ENCODE assay signal across 20 cellular contexts in genomic region chr5:120509056-120509455, GRCh38. TPM values are rescaled to one million over a fixed set of nuclear protein-coding genes. Genes with fewer than 3 reads are reported as not detected.
DNase-seq lines count a peak whose midpoint lies in the region; ATAC-seq, FAIRE-seq and TF ChIP-seq lines count a peak whose summit lies in the region.
"Had no signal": no experiment of that assay in that cellular context is flagged by ENCODE, and none has a peak within 500 bp of the region (broad histone marks: within the 10 kb centered on the region; RNA-seq: fewer than 3 reads in every experiment).

No MANE protein-coding gene starts in this region.

- FAIRE-seq in pancreas (lab: Jason Lieb, UNC): no peak
- FAIRE-seq: GM12878, GM18507 had no signal

- H3K27me3 ChIP-seq in AG04450 (ENCODE audit: control insufficient read depth, insufficient read depth, low read length) (no peaks in the 10 kb centered on the region), pancreas (no peaks in the 10 kb centered on the region), suprapubic skin (no peaks in the 10 kb centered on the region)
- H3K27me3 ChIP-seq in CD4-positive, alpha-beta T cell (ENCODE audit: control insufficient read depth, insufficient read depth, low read length): no peaks in the 10 kb centered on the region
- H3K27me3 ChIP-seq: MG63 had no signal

- TF ChIP-seq EP300 in suprapubic skin (IDR thresholded peaks at IDR 0.05): no peak

- CTCF ChIA-PET in AG04450 (lab: Charles Lee) (no interaction called here), Calu3 (lab: Charles Lee) (no interaction called here)
- CTCF ChIA-PET in CD4-positive, alpha-beta T cell (lab: Charles Lee): no interaction called here

- H3K4me1 ChIP-seq in pancreas: no peaks in the 10 kb centered on the region
- H3K4me1 ChIP-seq in suprapubic skin: no peaks in the 10 kb centered on the region

- H3K27ac ChIP-seq in AG04450 (ENCODE audit: low read depth, low read length) (no peak overlapping the region), pancreas (no peak overlapping the region), suprapubic skin (no peak overlapping the region)
- no peak overlapping the region for H3K27ac ChIP-seq in CD4-positive, alpha-beta T cell (ENCODE audit: low read depth, low read length)
- H3K27ac ChIP-seq: KMS-11 had no signal

- H3K9me3 Mint-ChIP-seq in CD4-positive, alpha-beta T cell: peaks cover 2% of the 10 kb centered on the region
- H3K9me3 Mint-ChIP-seq in Calu3 (ENCODE audit: low read depth, unreplicated experiment): no peaks in the 10 kb centered on the region

- no TSS peak for BruUV-seq in Calu3 (replicated peaks; lab: Mats Ljungman, UMichigan)

- DNase-seq in AG04450 (ENCODE audit: low read depth, low spot score): peak; percentile 38
- peak; percentile 25 for DNase-seq in EL
- DNase-seq in RPMI7951 (ENCODE audit: low read depth): peak; percentile 32
- peak; percentile 74 for DNase-seq in fibroblast of gingiva (ENCODE audit: low read depth)
- DNase-seq in pancreas: no peak
- DNase-seq in CD4-positive, alpha-beta T cell: no peak
- no peak for DNase-seq in Calu3
- DNase-seq in suprapubic skin (ENCODE audit: low spot score in 2 of 2): no peak
- DNase-seq: DMS 273 treated with DMSO at 0.1 percent for 48 hours, MG63, NCI-H1092 treated with DMSO at 0.1 percent for 48 hours, NCI-H187, NCI-H2171 treated with DMSO at 0.1 percent for 48 hours, NCI-H774, Right ventricle myocardium superior had no signal

- H3K27me3 Mint-ChIP-seq in CD4-positive, alpha-beta T cell: no peaks in the 10 kb centered on the region
- H3K27me3 Mint-ChIP-seq in Calu3 (ENCODE audit: unreplicated experiment): no peaks in the 10 kb centered on the region
- H3K27me3 Mint-ChIP-seq: B cell had no signal

- no peak overlapping the region for H3K4me3 ChIP-seq in AG04450 (ENCODE audit: low read depth, low read length)
- no peak overlapping the region for H3K4me3 ChIP-seq in pancreas
- no peak overlapping the region for H3K4me3 ChIP-seq in suprapubic skin
- H3K4me3 ChIP-seq: GM12878, MG63 had no signal

- POLR2A ChIA-PET in AG04450 (lab: Yijun Ruan, JAX): no interaction called here
- POLR2A ChIA-PET in CD4-positive, alpha-beta T cell (lab: Charles Lee): no interaction called here

- WGBS in pancreas, 2 donors: 67 to 74% methylated on average over 3 of the region's 3 CpGs
- WGBS in suprapubic skin: 61% methylated on average over 3 of the region's 3 CpGs

- no peak overlapping the region for H3K4me3 Mint-ChIP-seq in CD4-positive, alpha-beta T cell
- H3K4me3 Mint-ChIP-seq in Calu3 (ENCODE audit: low read depth, unreplicated experiment): no peak overlapping the region
- H3K4me3 Mint-ChIP-seq: B cell had no signal

- H3K4me1 Mint-ChIP-seq in CD4-positive, alpha-beta T cell (ENCODE audit: low read depth): no peaks in the 10 kb centered on the region
- H3K4me1 Mint-ChIP-seq in Calu3 (ENCODE audit: low read depth, unreplicated experiment): peaks cover 11% of the 10 kb centered on the region
- H3K4me1 Mint-ChIP-seq: B cell had no signal

- no peak overlapping the region for H3K27ac Mint-ChIP-seq in CD4-positive, alpha-beta T cell
- no peak overlapping the region for H3K27ac Mint-ChIP-seq in Calu3 (ENCODE audit: unreplicated experiment)
- H3K27ac Mint-ChIP-seq: B cell had no signal

- no peak for ATAC-seq in pancreas
- ATAC-seq in CD4-positive, alpha-beta T cell (ENCODE audit: poor library complexity): no peak
- ATAC-seq: GM12878, Panc1 had no signal

- H3K36me3 Mint-ChIP-seq in CD4-positive, alpha-beta T cell (ENCODE audit: low read depth): no peaks in the 10 kb centered on the region
- no peaks in the 10 kb centered on the region for H3K36me3 Mint-ChIP-seq in Calu3 (ENCODE audit: insufficient read depth, unreplicated experiment)

- H3K36me3 ChIP-seq in pancreas (no peaks in the 10 kb centered on the region), suprapubic skin (no peaks in the 10 kb centered on the region)
- H3K36me3 ChIP-seq: MG63 had no signal

- TF ChIP-seq CTCF in AG04450 (IDR thresholded peaks at IDR 0.05; ENCODE audit: low read depth, low read length) (no peak), pancreas (IDR thresholded peaks at IDR 0.05) (no peak), Calu3 (IDR thresholded peaks at IDR 0.05; ENCODE audit: unreplicated experiment) (no peak), suprapubic skin (IDR thresholded peaks at IDR 0.05) (no peak)
- no peak for TF ChIP-seq CTCF in CD4-positive, alpha-beta T cell (IDR thresholded peaks at IDR 0.05)

- intact Hi-C loops in pancreas (cut with DNase I): no loop called here
- intact Hi-C loops in CD4-positive, alpha-beta T cell (cut with DNase I, micrococcal nuclease): no loop called here
- intact Hi-C loops in Calu3 (cut with micrococcal nuclease; ENCODE audit: unreplicated experiment): no loop called here

- TF ChIP-seq POLR2A in suprapubic skin (IDR thresholded peaks at IDR 0.05): no peak

- H3K9me3 ChIP-seq in AG04450 (ENCODE audit: control insufficient read depth, insufficient read depth, low read length): no peaks in the 10 kb centered on the region
- H3K9me3 ChIP-seq in pancreas: no peaks in the 10 kb centered on the region
- no peaks in the 10 kb centered on the region for H3K9me3 ChIP-seq in CD4-positive, alpha-beta T cell (ENCODE audit: control insufficient read depth, low read length)
- H3K9me3 ChIP-seq in suprapubic skin: no peaks in the 10 kb centered on the region
- H3K9me3 ChIP-seq: MG63 had no signal

RNA-seq across cellular contexts. Expression of gene PRR16, which starts 45.0 kb away (rescaled TPM):
- polyA plus RNA-seq in AG04450 (2011; rRNA removed) (26.8 and 27.2 TPM in 2 replicates), pancreas (under 1 TPM; 0.61 to 0.75 TPM)
- 16.3 and 17.0 TPM in 2 replicates for polyA minus RNA-seq in AG04450 (2011; rRNA and poly(A)+ RNA removed)
- 0.78 and 1.3 TPM in 2 replicates for total RNA-seq in RPMI7951 (2014; rRNA removed; shearing (Covaris generic))
- total RNA-seq in pancreas (1 to 10 TPM in 1 of 6 donors, under 1 TPM in 5; 0.19 to 2.5 (median 0.54) TPM), Calu3 (2022) (1.5 and 2.9 TPM in 2 replicates), suprapubic skin (1 to 10 TPM in 2 of 4 donors, under 1 TPM in 2; 0.76 to 1.4 (median 1.0) TPM)
- not detected for total RNA-seq in CD4-positive, alpha-beta T cell
- total RNA-seq: B cell, GM12878 had no signal
- polyA plus RNA-seq: GM12878 had no signal

Comparison
In these comparisons a context has a peak if more than half of its experiments do, and no peak if none do; other contexts are left out.
1. DNase-seq: peak in AG04450 (single experiment), EL (single experiment), RPMI7951 (single experiment) and fibroblast of gingiva (single experiment); none in pancreas (0 of 6), CD4-positive, alpha-beta T cell (0 of 10), Calu3 (single experiment) and suprapubic skin (0 of 2).